Comparison of ENCODE assay signal across 31 cellular contexts in genomic region chr13:20043207-20043925, GRCh38.
DNase-seq lines count a peak whose midpoint lies in the region; ATAC-seq and TF ChIP-seq lines count a peak whose summit lies in the region.
"Had no signal": no experiment of that assay in that cellular context is flagged by ENCODE, and none has a peak within 500 bp of the region (broad histone marks: within the 10 kb centered on the region; RNA-seq: fewer than 3 reads in every experiment).

No MANE protein-coding gene starts in this region.

- no peaks in the 10 kb centered on the region for H3K9me3 Mint-ChIP-seq in activated T-cell treated with anti-CD3 and anti-CD28 coated beads, Interleukin-2, amount 50 U/mL, for 24 hours
- H3K9me3 Mint-ChIP-seq in stimulated activated effector memory CD8-positive, alpha-beta T cell treated with anti-CD3 and anti-CD28 coated beads, Interleukin-12 subunit alpha, Interleukin-12 subunit beta, amount 100 ng/mL, for 72 hours: no peaks in the 10 kb centered on the region
- H3K9me3 Mint-ChIP-seq: stimulated activated memory B cell treated with anti-CD40 and anti-IgM and Interleukin-4, amounts not matched to agents 10 μg/mL and 1 μg/mL and 100 μg/mL, for 72 hours had no signal

- intact Hi-C loops in heart left ventricle (cut with DNase I) (no loop called here), lower lobe of right lung (cut with DNase I) (no loop called here)

- TF ChIP-seq CTCF in heart left ventricle (IDR thresholded peaks at IDR 0.05) (no peak), lower lobe of right lung (IDR thresholded peaks at IDR 0.05) (no peak)

- ATAC-seq in heart left ventricle (peak in 3 of 4 donors; percentile 22 to 58 (median 24)), lower lobe of right lung (peak; percentile 51 to 76)
- peak; percentile 19 for ATAC-seq in stimulated activated effector memory CD8-positive, alpha-beta T cell treated with anti-CD3 and anti-CD28 coated beads, Interleukin-12 subunit alpha, Interleukin-12 subunit beta, amount 100 ng/mL, for 72 hours
- ATAC-seq: activated CD8-positive, alpha-beta T cell treated with anti-CD3 and anti-CD28 coated beads, Interleukin-2, amount 10 ng/mL, durations not matched to agents 7 days and 5 days; PC-3; stimulated activated memory B cell treated with anti-CD40 and anti-IgM and Interleukin-4, amounts not matched to agents 10 μg/mL and 1 μg/mL and 100 μg/mL, for 72 hours had no signal

- DNase-seq in activated T-cell treated with anti-CD3 and anti-CD28 coated beads, Interleukin-2, amount 50 U/mL, for 24 hours: no peak
- DNase-seq in activated T-cell treated with anti-CD3 and anti-CD28 coated beads for 4 hours: no peak
- DNase-seq in heart left ventricle: no peak
- peak; percentile 59 for DNase-seq in lower lobe of right lung
- no peak for DNase-seq in stimulated activated effector memory CD8-positive, alpha-beta T cell treated with anti-CD3 and anti-CD28 coated beads, Interleukin-12 subunit alpha, Interleukin-12 subunit beta, amount 100 ng/mL, for 72 hours (ENCODE audit: low spot score in 2 of 2)
- no peak for DNase-seq in MG63
- DNase-seq in NCI-H774 (lab: John Stamatoyannopoulos, UW): no peak
- DNase-seq in HT-29 (ENCODE audit: low spot score): no peak
- DNase-seq: activated CD4-positive, alpha-beta T cell treated with anti-CD3 and anti-CD28 coated beads for 4 hours; activated CD8-positive, alpha-beta T cell treated with anti-CD3 and anti-CD28 coated beads, Interleukin-2, amount 10 ng/mL, durations not matched to agents 7 days and 5 days; cortex of kidney; DMS153; effector memory CD4-positive, alpha-beta T cell; foreskin fibroblast; kidney; NCI-H1417; NCI-H2029 treated with DMSO at 0.1 percent for 48 hours; NCI-H524 treated with DMSO at 0.1 percent for 48 hours; NK-92 treated with Interleukin-12 subunit alpha and Interleukin-12 subunit beta, amount 100 ng/mL, for 24 hours; PC-3; SHP77; stimulated activated CD4-positive, alpha-beta T cell treated with anti-CD3 and anti-CD28 coated beads, Interleukin-4, amount 100 ng/mL, for 4 hours; T-helper 9 cell had no signal

- H3K4me3 Mint-ChIP-seq in activated T-cell treated with anti-CD3 and anti-CD28 coated beads, Interleukin-2, amount 50 U/mL, for 24 hours: no peak overlapping the region
- no peak overlapping the region for H3K4me3 Mint-ChIP-seq in stimulated activated effector memory CD8-positive, alpha-beta T cell treated with anti-CD3 and anti-CD28 coated beads, Interleukin-12 subunit alpha, Interleukin-12 subunit beta, amount 100 ng/mL, for 72 hours
- H3K4me3 Mint-ChIP-seq: activated CD8-positive, alpha-beta T cell treated with anti-CD3 and anti-CD28 coated beads, Interleukin-2, amount 10 ng/mL, durations not matched to agents 7 days and 5 days; activated naive CD4-positive, alpha-beta T cell treated with anti-CD3 and anti-CD28 coated beads, Interleukin-2, amount 50 U/mL, for 24 hours; neural progenitor cell; stimulated activated memory B cell treated with anti-CD40 and anti-IgM and Interleukin-4, amounts not matched to agents 10 μg/mL and 1 μg/mL and 100 μg/mL, for 72 hours had no signal

- no peak overlapping the region for H3K27ac ChIP-seq in heart left ventricle
- H3K27ac ChIP-seq in lower lobe of right lung: no peak overlapping the region
- H3K27ac ChIP-seq: 22Rv1; BLaER1 treated with 17β-estradiol and CSF1 and Interleukin-3, amounts not matched to agents 10 nM and 100 nM; HL-60; parathyroid adenoma had no signal

- H3K36me3 Mint-ChIP-seq in activated T-cell treated with anti-CD3 and anti-CD28 coated beads, Interleukin-2, amount 50 U/mL, for 24 hours (ENCODE audit: low read depth): peaks cover 77% of the 10 kb centered on the region
- peaks cover 81% of the 10 kb centered on the region for H3K36me3 Mint-ChIP-seq in stimulated activated effector memory CD8-positive, alpha-beta T cell treated with anti-CD3 and anti-CD28 coated beads, Interleukin-12 subunit alpha, Interleukin-12 subunit beta, amount 100 ng/mL, for 72 hours

- 76 to 91% (median 89%) methylated on average over 9 to 11 of the region's 11 CpGs for WGBS in heart left ventricle, 4 donors

- H3K4me1 ChIP-seq in heart left ventricle (peaks cover 0 to 16% (median 0%) of the 10 kb centered on the region in 12 donors), lower lobe of right lung (no peaks in the 10 kb centered on the region)
- H3K4me1 ChIP-seq: neural progenitor cell had no signal

- H3K9me3 ChIP-seq in heart left ventricle (no peaks in the 10 kb centered on the region), lower lobe of right lung (no peaks in the 10 kb centered on the region), MG63 (no peaks in the 10 kb centered on the region)

- H3K4me3 ChIP-seq in heart left ventricle (no peak overlapping the region), lower lobe of right lung (no peak overlapping the region), MG63 (no peak overlapping the region)
- H3K4me3 ChIP-seq: BLaER1 treated with 17β-estradiol and CSF1 and Interleukin-3, amounts not matched to agents 10 nM and 100 nM; neural progenitor cell had no signal

- H3K27me3 Mint-ChIP-seq in activated T-cell treated with anti-CD3 and anti-CD28 coated beads, Interleukin-2, amount 50 U/mL, for 24 hours: no peaks in the 10 kb centered on the region
- H3K27me3 Mint-ChIP-seq: activated naive CD4-positive, alpha-beta T cell treated with anti-CD3 and anti-CD28 coated beads, Interleukin-2, amount 50 U/mL, for 24 hours; stimulated activated memory B cell treated with anti-CD40 and anti-IgM and Interleukin-4, amounts not matched to agents 10 μg/mL and 1 μg/mL and 100 μg/mL, for 72 hours had no signal

- peak overlapping the region; percentile 67 for H3K27ac Mint-ChIP-seq in activated T-cell treated with anti-CD3 and anti-CD28 coated beads, Interleukin-2, amount 50 U/mL, for 24 hours
- no peak overlapping the region for H3K27ac Mint-ChIP-seq in stimulated activated effector memory CD8-positive, alpha-beta T cell treated with anti-CD3 and anti-CD28 coated beads, Interleukin-12 subunit alpha, Interleukin-12 subunit beta, amount 100 ng/mL, for 72 hours
- H3K27ac Mint-ChIP-seq: activated CD8-positive, alpha-beta T cell treated with anti-CD3 and anti-CD28 coated beads, Interleukin-2, amount 10 ng/mL, durations not matched to agents 7 days and 5 days; activated T-helper 2 cell treated with anti-CD3 and anti-CD28 coated beads, Interferon-gamma antibody, Interleukin-2, Interleukin-4, amounts not matched to agents 10 μg/mL and 5 μg/mL and 100 μg/mL, durations not matched to agents 14 hours and 24 hours and 36 hours; neural progenitor cell; stimulated activated memory B cell treated with anti-CD40 and anti-IgM and Interleukin-4, amounts not matched to agents 10 μg/mL and 1 μg/mL and 100 μg/mL, for 72 hours had no signal

- H3K4me1 Mint-ChIP-seq in activated T-cell treated with anti-CD3 and anti-CD28 coated beads, Interleukin-2, amount 50 U/mL, for 24 hours (ENCODE audit: low read depth): peaks cover 40% of the 10 kb centered on the region
- H3K4me1 Mint-ChIP-seq in stimulated activated effector memory CD8-positive, alpha-beta T cell treated with anti-CD3 and anti-CD28 coated beads, Interleukin-12 subunit alpha, Interleukin-12 subunit beta, amount 100 ng/mL, for 72 hours: peaks cover 46% of the 10 kb centered on the region

- peaks cover 0 to 68% (median 48%) of the 10 kb centered on the region in 9 donors for H3K36me3 ChIP-seq in heart left ventricle
- peaks cover 58% of the 10 kb centered on the region for H3K36me3 ChIP-seq in lower lobe of right lung
- H3K36me3 ChIP-seq in MG63: peaks cover 23% of the 10 kb centered on the region

- TF ChIP-seq POLR2A in heart left ventricle (IDR thresholded peaks at IDR 0.05): no peak

- H3K27me3 ChIP-seq in heart left ventricle (no peaks in the 10 kb centered on the region), lower lobe of right lung (ENCODE audit: low read depth) (no peaks in the 10 kb centered on the region), MG63 (no peaks in the 10 kb centered on the region)
- H3K27me3 ChIP-seq: BLaER1 treated with 17β-estradiol and CSF1 and Interleukin-3, amounts not matched to agents 10 nM and 100 nM; neural progenitor cell had no signal
